Comparison of ENCODE assay signal across 11 cellular contexts in the genomic region with DNA sequence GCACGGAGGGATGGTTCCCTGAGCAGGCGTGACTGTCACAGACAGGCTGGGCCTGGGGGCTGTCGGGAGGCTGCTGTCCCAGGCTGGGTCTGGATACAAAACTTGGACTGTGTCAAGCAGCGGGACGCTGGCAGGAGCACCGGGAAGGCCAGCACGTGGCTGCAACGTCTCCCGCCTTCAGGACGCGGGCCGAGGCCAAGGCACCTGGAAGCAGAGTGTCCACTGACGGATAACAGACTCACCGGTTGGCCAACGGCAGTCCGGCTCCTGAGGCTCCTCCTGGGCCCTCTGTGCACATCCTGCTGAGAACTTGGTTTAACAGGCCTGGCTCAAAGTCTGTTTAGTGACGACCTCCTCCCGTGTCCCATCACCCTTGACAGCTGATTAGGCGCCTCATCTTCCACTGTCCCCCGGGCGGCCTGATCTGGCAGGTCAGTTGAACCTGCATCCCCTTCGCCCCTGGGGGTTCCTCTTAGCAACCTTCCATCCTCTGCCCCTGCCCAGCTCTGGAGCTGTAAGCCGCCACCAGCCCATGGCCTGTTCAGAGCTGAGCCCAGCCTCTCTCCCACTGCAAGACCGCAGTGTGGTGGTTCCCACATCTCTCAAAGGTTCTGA. TPM values are rescaled to one million over a fixed set of nuclear protein-coding genes. Genes with fewer than 3 reads are reported as not detected.
DNase-seq lines count a peak whose midpoint lies in the region; ATAC-seq and TF ChIP-seq lines count a peak whose summit lies in the region.
"Had no signal": no experiment of that assay in that cellular context is flagged by ENCODE, and none has a peak within 500 bp of the region (broad histone marks: within the 10 kb centered on the region; RNA-seq: fewer than 3 reads in every experiment).

No MANE protein-coding gene starts in this region.

- H2BK120ac ChIP-seq in mesenchymal stem cell (ENCODE audit: low read depth, low read length) = no peak overlapping the region

- H3K4me3 ChIP-seq in mesenchymal stem cell (ENCODE audit: insufficient read depth in 1 of 2, low read depth in 1 of 2, low read length in 2 of 2) (no peak overlapping the region), upper lobe of right lung (no peak overlapping the region)

- H2BK12ac ChIP-seq in mesenchymal stem cell (ENCODE audit: low read length in 2 of 2) = no peak overlapping the region

- no peak overlapping the region for H3K4ac ChIP-seq in mesenchymal stem cell (ENCODE audit: low read depth in 1 of 2, low read length in 2 of 2)

- no peaks in the 10 kb centered on the region for H3K27me3 ChIP-seq in mesenchymal stem cell (ENCODE audit: control insufficient read depth in 1 of 2, insufficient read depth in 1 of 2, low read length in 2 of 2)
- no peaks in the 10 kb centered on the region for H3K27me3 ChIP-seq in upper lobe of right lung

- TF ChIP-seq CTCF in upper lobe of right lung (IDR thresholded peaks at IDR 0.05) = no peak

- H3K9me3 ChIP-seq in mesenchymal stem cell (ENCODE audit: control insufficient read depth, low read length) = no peaks in the 10 kb centered on the region
- H3K9me3 ChIP-seq in upper lobe of right lung = no peaks in the 10 kb centered on the region

- H2AFZ ChIP-seq in mesenchymal stem cell (ENCODE audit: low read depth, low read length) = no peak overlapping the region

- H3K36me3 ChIP-seq in mesenchymal stem cell (ENCODE audit: control insufficient read depth in 1 of 2, insufficient read depth in 2 of 2, low read depth in 1 of 2, low read length in 2 of 2) = peaks cover 28 to 35% of the 10 kb centered on the region in 2 experiments
- no peaks in the 10 kb centered on the region for H3K36me3 ChIP-seq in upper lobe of right lung

- H3K9me3 Mint-ChIP-seq in activated naive CD4-positive, alpha-beta T cell treated with anti-CD3 and anti-CD28 coated beads, Interleukin-2, amount 50 U/mL, for 72 hours = no peaks in the 10 kb centered on the region
- H3K9me3 Mint-ChIP-seq: T-helper 1 cell treated with Interleukin-12 subunit alpha and Interleukin-12 subunit beta and Interleukin-4 antibody, amounts not matched to agents 30 μg/mL and 1 μg/mL, for 36 hours had no signal

- H3K14ac ChIP-seq in mesenchymal stem cell (ENCODE audit: low read length in 2 of 2) = no peak overlapping the region

- peak overlapping the region; percentile 18 for H4K91ac ChIP-seq in mesenchymal stem cell (ENCODE audit: low read length)

- ATAC-seq in activated naive CD4-positive, alpha-beta T cell treated with anti-CD3 and anti-CD28 coated beads, Interleukin-2, amount 50 U/mL, for 72 hours = no peak
- ATAC-seq in upper lobe of right lung (no peak), HG03280 (IDR thresholded peaks at IDR 0.05; ENCODE audit: unreplicated experiment) (no peak)

- H3K4me1 ChIP-seq in mesenchymal stem cell (ENCODE audit: control insufficient read depth, insufficient read depth, low read depth, low read length) (peaks cover 22% of the 10 kb centered on the region), upper lobe of right lung (peaks cover 32% of the 10 kb centered on the region)

- peaks cover 33% of the 10 kb centered on the region for H3K79me1 ChIP-seq in mesenchymal stem cell (replicated peaks; ENCODE audit: low read length, poor library complexity, severe bottlenecking)

- no peak overlapping the region for H3K18ac ChIP-seq in mesenchymal stem cell (ENCODE audit: low read depth in 1 of 2, low read length in 2 of 2)

- H2AK5ac ChIP-seq in mesenchymal stem cell (ENCODE audit: low read length, severe bottlenecking) = no peak overlapping the region

- H3K9ac ChIP-seq in mesenchymal stem cell (ENCODE audit: low read length) = no peak overlapping the region

- H3K36me3 Mint-ChIP-seq in activated naive CD4-positive, alpha-beta T cell treated with anti-CD3 and anti-CD28 coated beads, Interleukin-2, amount 50 U/mL, for 72 hours = peaks cover 0 to 7% of the 10 kb centered on the region in 2 donors

- no peak overlapping the region for H2BK5ac ChIP-seq in mesenchymal stem cell (ENCODE audit: low read depth, low read length, poor library complexity, severe bottlenecking)

- H3K23ac ChIP-seq in mesenchymal stem cell (ENCODE audit: low read length in 2 of 2) = no peak overlapping the region

- DNase-seq in activated naive CD4-positive, alpha-beta T cell treated with anti-CD3 and anti-CD28 coated beads, Interleukin-2, amount 50 U/mL, for 72 hours (ENCODE audit: low spot score in 2 of 2) = no peak
- DNase-seq in activated naive CD4-positive, alpha-beta T cell (lab: John Stamatoyannopoulos, UW) = no peak
- DNase-seq in mesenchymal stem cell (no peak), upper lobe of right lung (no peak), SIG-M5 treated with dmso at 0.1 percent for 504 hours (lab: John Stamatoyannopoulos, UW; ENCODE audit: unreplicated experiment) (no peak)
- no peak for DNase-seq in stimulated activated CD4-positive, alpha-beta T cell treated with anti-CD3 and anti-CD28 coated beads, Interleukin-4, amount 100 ng/mL, for 1 hour
- DNase-seq: KBM-7; stimulated activated CD8-positive, alpha-beta memory T cell treated with anti-CD3 and anti-CD28 coated beads, Interleukin-4, amount 100 ng/mL, for 48 hours had no signal

- intact Hi-C loops in upper lobe of right lung (cut with DNase I) = no loop called here

- H3K27ac Mint-ChIP-seq in activated naive CD4-positive, alpha-beta T cell treated with anti-CD3 and anti-CD28 coated beads, Interleukin-2, amount 50 U/mL, for 72 hours = peak overlapping the region; percentile 61 to 94
- H3K27ac Mint-ChIP-seq: T-helper 1 cell treated with Interleukin-12 subunit alpha and Interleukin-12 subunit beta and Interleukin-4 antibody, amounts not matched to agents 30 μg/mL and 1 μg/mL, for 36 hours had no signal

- peak overlapping the region; percentile 48 for H4K8ac ChIP-seq in mesenchymal stem cell (ENCODE audit: low read length)

- no peak overlapping the region for H2BK15ac ChIP-seq in mesenchymal stem cell (ENCODE audit: low read depth, poor library complexity, severe bottlenecking)

- no peak overlapping the region for H3K4me2 ChIP-seq in mesenchymal stem cell (ENCODE audit: low read length, poor library complexity, severe bottlenecking)

- 89% methylated on average over 24 of the region's 24 CpGs for WGBS in mesenchymal stem cell

- H3K27ac ChIP-seq in angular gyrus (ENCODE audit: low read depth, low read length) (peak overlapping the region; percentile 52), mesenchymal stem cell (ENCODE audit: low read length, poor library complexity, severe bottlenecking) (no peak overlapping the region), upper lobe of right lung (peak overlapping the region; percentile 71)

RNA-seq across cellular contexts. Expression of gene XRCC3, which starts 2.5 kb away (rescaled TPM):
- 10 to 100 TPM; 45.8 to 46.4 TPM for total RNA-seq in activated naive CD4-positive, alpha-beta T cell treated with anti-CD3 and anti-CD28 coated beads, Interleukin-2, amount 50 U/mL, for 72 hours
- 4.5 TPM for polyA plus RNA-seq in mesenchymal stem cell (2013, experiment 1 of 2)
- polyA plus RNA-seq in mesenchymal stem cell (2013, experiment 2 of 2) = 4.2 TPM
- 5.6 TPM for total RNA-seq in upper lobe of right lung

RNA-seq across cellular contexts. Expression of gene ZFYVE21, which starts 2.9 kb away (rescaled TPM):
- 10 to 100 TPM; 15.3 to 16.4 TPM for total RNA-seq in activated naive CD4-positive, alpha-beta T cell treated with anti-CD3 and anti-CD28 coated beads, Interleukin-2, amount 50 U/mL, for 72 hours
- polyA plus RNA-seq in mesenchymal stem cell (2013, experiment 1 of 2) = 44.0 TPM
- polyA plus RNA-seq in mesenchymal stem cell (2013, experiment 2 of 2) = 43.8 TPM
- 61.3 TPM for total RNA-seq in upper lobe of right lung
